Comparison of ENCODE assay signal across 8 cellular contexts in genomic region chr13:28719227-28719562, GRCh38. TPM values are rescaled to one million over a fixed set of nuclear protein-coding genes. Genes with fewer than 3 reads are reported as not detected.
DNase-seq lines count a peak whose midpoint lies in the region; ATAC-seq and TF ChIP-seq lines count a peak whose summit lies in the region.

No MANE protein-coding gene starts in this region.

- H3K4me3 ChIP-seq in GM23248: peak overlapping the region; percentile 76
- H3K4me3 ChIP-seq in SU-DHL-6 (ENCODE audit: insufficient read depth, low read length, poor library complexity, severe bottlenecking): peak overlapping the region; percentile 84
- H3K4me3 ChIP-seq in foreskin fibroblast (ENCODE audit: low read depth in 1 of 2, low read length in 2 of 2): peak overlapping the region; percentile 77 to 79
- peak overlapping the region; percentile 74 for H3K4me3 ChIP-seq in skeletal muscle cell (ENCODE audit: low read depth, low read length)

- H3K9me2 ChIP-seq in GM23248 (ENCODE audit: insufficient read depth) (no peaks in the 10 kb centered on the region), SU-DHL-6 (replicated peaks; ENCODE audit: insufficient read depth, low read length) (no peaks in the 10 kb centered on the region)

- peak overlapping the region; percentile 70 for H3K9ac ChIP-seq in GM23248
- peak overlapping the region; percentile 81 for H3K9ac ChIP-seq in SU-DHL-6 (ENCODE audit: low read length)

- in situ Hi-C loops in GM23248 (cut with MboI): no loop called here

- 3 to 4% methylated on average over 8 to 9 of the region's 9 CpGs for WGBS in GM23248 (ENCODE audit: low coverage in 1 of 2, low lambda C conversion rate in 2 of 2, missing lambda C conversion rate in 2 of 2), 2 experiments

- peaks cover 33% of the 10 kb centered on the region for H3F3A ChIP-seq in GM23248 (ENCODE audit: insufficient read depth)
- no peaks in the 10 kb centered on the region; the same call in 1 of the 2 replicates for H3F3A ChIP-seq in SU-DHL-6 (ENCODE audit: insufficient read depth)

- H3K27ac ChIP-seq in GM23248 (peak overlapping the region; percentile 87), SU-DHL-6 (ENCODE audit: low read depth, low read length) (no peak overlapping the region)

- intact Hi-C loops in left colon (cut with DNase I, micrococcal nuclease): no loop called here

- no peak for DNase-seq in GM23248
- no peak for DNase-seq in foreskin fibroblast
- DNase-seq in skeletal muscle cell (ENCODE audit: low read depth): no peak
- no peak for DNase-seq in CD1c-positive myeloid dendritic cell (ENCODE audit: extremely low spot score)
- DNase-seq in GM10248 (ENCODE audit: extremely low spot score): no peak
- no peak for DNase-seq in NCI-H1436 (lab: John Stamatoyannopoulos, UW)
- no peak for DNase-seq in left colon

- peak overlapping the region; percentile 87 for H3K4me2 ChIP-seq in GM23248 (ENCODE audit: unreplicated experiment)
- peak overlapping the region; percentile 95 for H3K4me2 ChIP-seq in SU-DHL-6 (ENCODE audit: low read depth, low read length, poor library complexity, severe bottlenecking)

- H4K20me1 ChIP-seq in GM23248 (ENCODE audit: insufficient read depth) (no peaks in the 10 kb centered on the region), SU-DHL-6 (ENCODE audit: low read depth, low read length) (no peaks in the 10 kb centered on the region)

- CTCF ChIA-PET in GM10248 (lab: Yijun Ruan, JAX): interaction anchor here (0.7 to 3.6 kb wide), 2 partner anchors 10 to 32 kb away, joined by 3 to 15 read pairs; no protein-coding TSS in a partner anchor

- ATAC-seq in left colon: no peak

- peaks cover 24% of the 10 kb centered on the region for H3K4me1 ChIP-seq in GM23248 (ENCODE audit: insufficient read depth)

- H3K27me3 ChIP-seq in GM23248 (replicated peaks; ENCODE audit: insufficient read depth): no peaks in the 10 kb centered on the region
- no peaks in the 10 kb centered on the region for H3K27me3 ChIP-seq in SU-DHL-6 (ENCODE audit: low read length)

- H3K36me3 ChIP-seq in GM23248 (ENCODE audit: low read depth) (no peaks in the 10 kb centered on the region), SU-DHL-6 (ENCODE audit: low read length) (no peaks in the 10 kb centered on the region)

- no peaks in the 10 kb centered on the region for H3K9me3 ChIP-seq in GM23248 (ENCODE audit: low read depth)
- no peaks in the 10 kb centered on the region for H3K9me3 ChIP-seq in SU-DHL-6 (ENCODE audit: insufficient read depth, low read length)

- POLR2A ChIA-PET in GM10248 (lab: Yijun Ruan, JAX): no interaction called here

- TF ChIP-seq CTCF in SU-DHL-6 (IDR thresholded peaks at IDR 0.05; ENCODE audit: insufficient read depth, low read length, poor library complexity, severe bottlenecking): no peak
- TF ChIP-seq CTCF in foreskin fibroblast (IDR thresholded peaks at IDR 0.05; ENCODE audit: low read depth, low read length): no peak
- no peak for TF ChIP-seq CTCF in GM10248 (IDR thresholded peaks at IDR 0.05; ENCODE audit: control extremely low read depth, extremely low read depth, low read depth, missing control alignments)

- H3K79me2 ChIP-seq in GM23248 (ENCODE audit: insufficient read depth) (no peaks in the 10 kb centered on the region), SU-DHL-6 (ENCODE audit: insufficient read depth, low read length) (no peaks in the 10 kb centered on the region; the same call in 1 of the 2 replicates)

- H2AFZ ChIP-seq in GM23248: peak overlapping the region; percentile 85
- H2AFZ ChIP-seq in SU-DHL-6 (ENCODE audit: low read depth, low read length, severe bottlenecking): peak overlapping the region; percentile 98

RNA-seq across cellular contexts. Expression of gene SLC46A3, which starts 0.4 kb away (rescaled TPM):
- 3.4 and 5.1 TPM in 2 replicates for total RNA-seq in GM23248 (2014; rRNA removed; shearing (Covaris generic))
- 4.2 and 4.6 TPM in 2 replicates for polyA plus RNA-seq in GM23248 (2016; fragmentation: Nextera tagmentation; extraction: Ambion mirVana)
- 10 to 100 TPM; 48.7 to 54.6 TPM for total RNA-seq in left colon
